Comparison of ENCODE assay signal across 20 cellular contexts in the genomic region with DNA sequence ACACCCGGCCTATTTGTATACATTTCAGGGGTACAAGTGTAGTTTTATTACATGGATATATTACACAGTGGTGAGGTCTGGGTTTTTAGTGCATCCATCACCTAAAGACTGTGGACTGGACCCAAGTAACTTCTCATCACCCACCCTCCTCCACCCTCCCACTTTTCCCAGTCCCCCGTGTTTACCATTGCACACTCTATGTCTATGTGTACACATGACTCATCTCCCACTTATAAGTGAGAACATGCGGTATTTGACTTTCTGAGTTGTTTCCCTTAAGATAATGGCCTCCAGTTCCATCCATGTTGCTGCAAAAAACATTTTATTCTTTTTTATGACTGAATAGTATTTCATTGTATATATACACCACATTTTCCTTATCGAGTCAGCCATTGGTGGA.
A peak's percentile ranks its signal among the peaks of the same experiment; 100 is the strongest.
DNase-seq lines count a peak whose midpoint lies in the region; ATAC-seq, FAIRE-seq and TF ChIP-seq lines count a peak whose summit lies in the region.
"Had no signal": no experiment of that assay in that cellular context is flagged by ENCODE, and none has a peak within 500 bp of the region (broad histone marks: within the 10 kb centered on the region; RNA-seq: fewer than 3 reads in every experiment).

No MANE protein-coding gene starts in this region.

- peaks cover 15% of the 10 kb centered on the region for H3K4me1 ChIP-seq in HepG2 (ENCODE audit: insufficient read depth, low read length)
- H3K4me1 ChIP-seq in right lobe of liver, result no peaks in the 10 kb centered on the region
- H3K4me1 ChIP-seq in PC-3 (ENCODE audit: insufficient read depth, low read length), result no peaks in the 10 kb centered on the region
- no peaks in the 10 kb centered on the region for H3K4me1 ChIP-seq in mesenchymal stem cell (ENCODE audit: control insufficient read depth, insufficient read depth, low read depth, low read length)
- no peaks in the 10 kb centered on the region for H3K4me1 ChIP-seq in HAP-1
- H3K4me1 ChIP-seq: BLaER1, Caco-2 had no signal

- H3K27ac ChIP-seq in HepG2 (ENCODE audit: extremely low read length, insufficient read depth, low read length) (no peak overlapping the region), right lobe of liver (no peak overlapping the region), PC-3 (ENCODE audit: low read length) (no peak overlapping the region), mesenchymal stem cell (ENCODE audit: low read length, poor library complexity, severe bottlenecking) (no peak overlapping the region)
- H3K27ac ChIP-seq: 22Rv1, BLaER1, C4-2B had no signal

- no peak for TF ChIP-seq CTCF in HepG2 (CRISPR knock-in tag; IDR thresholded peaks at IDR 0.05)
- no peak for TF ChIP-seq CTCF in right lobe of liver (IDR thresholded peaks at IDR 0.05)
- TF ChIP-seq CTCF in PC-3 (conservative IDR thresholded peaks at IDR 0.05; ENCODE audit: low read depth, low read length), result no peak

- no peaks in the 10 kb centered on the region for H3K79me1 ChIP-seq in mesenchymal stem cell (replicated peaks; ENCODE audit: low read length, poor library complexity, severe bottlenecking)

- H2AFZ ChIP-seq in HepG2 (ENCODE audit: low read length) (no peak overlapping the region), PC-3 (ENCODE audit: low read length) (no peak overlapping the region), mesenchymal stem cell (ENCODE audit: low read depth, low read length) (no peak overlapping the region)
- H2AFZ ChIP-seq: GM23338 had no signal

- H4K91ac ChIP-seq in mesenchymal stem cell (ENCODE audit: low read length), result no peak overlapping the region

- BruUV-seq in HepG2 (replicated peaks; lab: Mats Ljungman, UMichigan) (no TSS peak), PC-3 (replicated peaks; lab: Mats Ljungman, UMichigan) (no TSS peak)

- peaks cover 2 to 10% of the 10 kb centered on the region in 2 experiments; a peak in 2 of 5 replicates for H3K27me3 ChIP-seq in HepG2 (ENCODE audit: control insufficient read depth in 1 of 2, insufficient read depth in 2 of 2, low read length in 2 of 2)
- H3K27me3 ChIP-seq in right lobe of liver, result no peaks in the 10 kb centered on the region
- H3K27me3 ChIP-seq in PC-3 (ENCODE audit: low read length), result no peaks in the 10 kb centered on the region
- H3K27me3 ChIP-seq in mesenchymal stem cell (ENCODE audit: control insufficient read depth in 1 of 2, insufficient read depth in 1 of 2, low read length in 2 of 2), result peaks cover 4 to 12% of the 10 kb centered on the region in 2 experiments
- H3K27me3 ChIP-seq in HAP-1 (ENCODE audit: low read depth), result no peaks in the 10 kb centered on the region
- H3K27me3 ChIP-seq: BLaER1 had no signal

- 6% methylated on average over 4 of the region's 4 CpGs for WGBS in HepG2 (ENCODE audit: low lambda C conversion rate)
- WGBS in right lobe of liver (ENCODE audit: insufficient coverage, low coverage, low lambda C conversion rate, missing lambda C conversion rate), result 43% methylated on average over 3 of the region's 4 CpGs
- 65% methylated on average over 2 of the region's 4 CpGs for WGBS in mesenchymal stem cell

- CTCF ChIA-PET in HepG2 (lab: Yijun Ruan, JAX; ENCODE audit: low intra/inter-chr PET ratio, low total read pairs), result no interaction called here
- CTCF ChIA-PET in PC-3 (lab: Charles Lee), result no interaction called here

- H2BK120ac ChIP-seq in mesenchymal stem cell (ENCODE audit: low read depth, low read length), result no peak overlapping the region

- H4K8ac ChIP-seq in mesenchymal stem cell (ENCODE audit: low read length), result no peak overlapping the region

- TF ChIP-seq POLR2A in HepG2 (IDR thresholded peaks at IDR 0.05; ENCODE audit: insufficient read depth in 1 of 2, low read depth in 2 of 2, low read length in 2 of 2) (no peak), right lobe of liver (IDR thresholded peaks at IDR 0.05) (no peak)

- H3K4me3 ChIP-seq in HepG2 (replicated peaks in 1 of 3; ENCODE audit: insufficient read depth in 1 of 3, low read depth in 2 of 3, low read length in 3 of 3) (no peak overlapping the region), right lobe of liver (no peak overlapping the region), PC-3 (ENCODE audit: low read length) (no peak overlapping the region), mesenchymal stem cell (ENCODE audit: insufficient read depth in 1 of 2, low read depth in 1 of 2, low read length in 2 of 2) (no peak overlapping the region), HAP-1 (no peak overlapping the region)
- H3K4me3 ChIP-seq: BLaER1, GM23338 had no signal

- H3K23ac ChIP-seq in mesenchymal stem cell (ENCODE audit: low read length in 2 of 2), result no peak overlapping the region

- FAIRE-seq in HepG2 (lab: Jason Lieb, UNC), result no peak
- FAIRE-seq: A204.1, G401.6, GM12892, GM19239 had no signal

- H4K20me1 ChIP-seq in HepG2 (ENCODE audit: insufficient read depth, low read length) (no peaks in the 10 kb centered on the region), PC-3 (ENCODE audit: low read length) (no peaks in the 10 kb centered on the region)
- H4K20me1 ChIP-seq: BLaER1 had no signal

- intact Hi-C loops in HepG2 (cut with micrococcal nuclease; ENCODE audit: unreplicated experiment) (no loop called here), right lobe of liver (cut with DNase I) (no loop called here), PC-3 (cut with micrococcal nuclease) (loop anchor here (5.0 kb wide), 1 partner anchor 153 kb away; no protein-coding TSS in a partner anchor)

- no peak for TF ChIP-seq RAD21 in HepG2 (CRISPR knock-in tag; IDR thresholded peaks at IDR 0.05)

- H3K36me3 ChIP-seq in HepG2 (replicated peaks in 1 of 2; ENCODE audit: control insufficient read depth in 1 of 2, insufficient read depth in 2 of 2, low read length in 2 of 2) (no peaks in the 10 kb centered on the region), right lobe of liver (no peaks in the 10 kb centered on the region), PC-3 (ENCODE audit: low read depth, low read length) (no peaks in the 10 kb centered on the region), mesenchymal stem cell (ENCODE audit: control insufficient read depth in 1 of 2, insufficient read depth in 2 of 2, low read depth in 1 of 2, low read length in 2 of 2) (no peaks in the 10 kb centered on the region), HAP-1 (replicated peaks) (no peaks in the 10 kb centered on the region)
- H3K36me3 ChIP-seq: BLaER1 had no signal

- no peak overlapping the region for H2AK5ac ChIP-seq in mesenchymal stem cell (ENCODE audit: low read length, severe bottlenecking)

- no peaks in the 10 kb centered on the region for H3F3A ChIP-seq in PC-3 (ENCODE audit: low read length, unreplicated experiment)

- H3K14ac ChIP-seq in mesenchymal stem cell (ENCODE audit: low read length in 2 of 2), result no peak overlapping the region

- in situ Hi-C loops in HepG2 (cut with HindIII; ENCODE audit: extremely low pct_ligation_motif_present, low pct_unique_long_range_greater_than_20kb), result loop anchor here (10.0 kb wide), 1 partner anchor 101 kb away; a partner anchor contains a TSS
- in situ Hi-C loops in HAP-1 (cut with MboI; ENCODE audit: low sequenced_read_pairs), result no loop called here

- POLR2A ChIA-PET in HepG2 (lab: Yijun Ruan, JAX), result no interaction called here
- POLR2A ChIA-PET in PC-3 (lab: Charles Lee; ENCODE audit: unreplicated experiment), result no interaction called here

- H3K4me2 ChIP-seq in HepG2 (ENCODE audit: low read depth, low read length) (no peak overlapping the region), PC-3 (ENCODE audit: low read length) (no peak overlapping the region), mesenchymal stem cell (ENCODE audit: low read length, poor library complexity, severe bottlenecking) (no peak overlapping the region)
- H3K4me2 ChIP-seq: BLaER1, GM23338 had no signal

- ATAC-seq in HepG2 (no peak), right lobe of liver (no peak), PC-3 (peak; percentile 65), GM18519 (IDR thresholded peaks at IDR 0.05; ENCODE audit: low FRiP score, unreplicated experiment) (no peak)
- ATAC-seq: CD8-positive, alpha-beta T cell; GM23338 had no signal

- H3K9me3 ChIP-seq in HepG2 (ENCODE audit: low read length), result no peaks in the 10 kb centered on the region
- no peaks in the 10 kb centered on the region for H3K9me3 ChIP-seq in right lobe of liver
- H3K9me3 ChIP-seq in PC-3 (ENCODE audit: low read length), result no peaks in the 10 kb centered on the region
- H3K9me3 ChIP-seq in mesenchymal stem cell (ENCODE audit: control insufficient read depth, low read length), result no peaks in the 10 kb centered on the region
- no peaks in the 10 kb centered on the region for H3K9me3 ChIP-seq in HAP-1

- H2BK12ac ChIP-seq in mesenchymal stem cell (ENCODE audit: low read length in 2 of 2), result no peak overlapping the region

- no peaks in the 10 kb centered on the region for H3K79me2 ChIP-seq in HepG2 (ENCODE audit: insufficient read depth, low read length)
- no peaks in the 10 kb centered on the region for H3K79me2 ChIP-seq in PC-3 (ENCODE audit: low read length)

- no peaks in the 10 kb centered on the region for H3K9me2 ChIP-seq in PC-3 (replicated peaks; ENCODE audit: low read length)

- H3K18ac ChIP-seq in mesenchymal stem cell (ENCODE audit: low read depth in 1 of 2, low read length in 2 of 2), result no peak overlapping the region

- H3K9ac ChIP-seq in HepG2 (ENCODE audit: insufficient read depth, low read depth, low read length) (no peak overlapping the region), PC-3 (ENCODE audit: low read length) (no peak overlapping the region), mesenchymal stem cell (ENCODE audit: low read length) (no peak overlapping the region)
- H3K9ac ChIP-seq: BLaER1 had no signal

- TF ChIP-seq EP300 in HepG2 (IDR thresholded peaks at IDR 0.05; ENCODE audit: low read depth in 2 of 2, low read length in 2 of 2) (no peak), HepG2 (CRISPR knock-in tag; IDR thresholded peaks at IDR 0.05; ENCODE audit: borderline replicate concordance) (no peak)

- no peak overlapping the region for H3K4ac ChIP-seq in mesenchymal stem cell (ENCODE audit: low read depth in 1 of 2, low read length in 2 of 2)

- DNase-seq in HepG2 (ENCODE audit: low spot score), result no peak
- no peak for DNase-seq in right lobe of liver
- DNase-seq in PC-3, result peak; percentile 32
- DNase-seq in mesenchymal stem cell, result peak; percentile 2
- no peak for DNase-seq in HAP-1 (ENCODE audit: low spot score in 2 of 2)
- DNase-seq: Caco-2; CD4-positive, CD25-positive, alpha-beta regulatory T cell; CD8-positive, alpha-beta T cell; DMS153; DMS79 treated with DMSO at 0.1 percent for 48 hours; H9 had no signal

- H2BK15ac ChIP-seq in mesenchymal stem cell (ENCODE audit: low read depth, poor library complexity, severe bottlenecking), result no peak overlapping the region

- no peak overlapping the region for H2BK5ac ChIP-seq in mesenchymal stem cell (ENCODE audit: low read depth, low read length, poor library complexity, severe bottlenecking)

TF ChIP-seq in HepG2, 621 proteins besides CTCF, POLR2A, EP300 and RAD21 (continues in another document):
- TF ChIP-seq CHD4 (IDR thresholded peaks at IDR 0.05; ENCODE audit: borderline replicate concordance, low read length) (no peak), RFXAP (CRISPR knock-in tag; IDR thresholded peaks at IDR 0.05; ENCODE audit: borderline replicate concordance) (no peak), HOXD1 (CRISPR knock-in tag; IDR thresholded peaks at IDR 0.05) (no peak), CENPT (CRISPR knock-in tag; IDR thresholded peaks at IDR 0.05; ENCODE audit: low read depth) (no peak), FOSL2 (CRISPR knock-in tag; IDR thresholded peaks at IDR 0.05) (peak; percentile 82), MTA1 (CRISPR knock-in tag; IDR thresholded peaks at IDR 0.05; ENCODE audit: borderline replicate concordance) (no peak)

Comparison
In these comparisons a context has a peak if more than half of its experiments do, and no peak if none do; other contexts are left out.
1. DNase-seq: peak in PC-3 (single experiment) and mesenchymal stem cell (single experiment); none in HepG2 (single experiment), right lobe of liver (0 of 3) and HAP-1 (0 of 2).